2 cellular contexts compared by ENCODE assay signal in the genomic region with DNA sequence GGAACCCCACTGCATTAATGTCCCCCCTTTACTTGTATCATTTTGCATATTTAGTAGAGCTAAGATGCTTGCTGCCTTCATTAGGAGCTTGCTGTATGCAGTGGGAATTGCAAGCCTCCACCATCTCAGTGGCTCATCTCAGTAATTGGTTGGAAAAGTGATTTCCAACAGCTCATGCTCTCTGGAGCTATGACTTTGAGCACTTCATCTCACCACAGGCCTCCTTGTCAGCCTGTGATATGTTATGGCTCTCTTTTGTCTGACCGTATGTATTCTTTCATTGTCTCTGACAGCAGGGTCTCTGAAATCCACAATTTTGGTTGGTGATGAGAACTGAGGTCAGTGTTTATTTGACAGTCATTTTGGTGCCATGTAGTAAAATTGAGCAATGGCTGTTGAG.
TF ChIP-seq lines count a peak whose summit lies in the region.

No MANE protein-coding gene starts in this region.

TF ChIP-seq in GM23338, 12 proteins besides CTCF, POLR2A, EP300 and RAD21 (continued from another document):
- TF ChIP-seq, protein P1, sequence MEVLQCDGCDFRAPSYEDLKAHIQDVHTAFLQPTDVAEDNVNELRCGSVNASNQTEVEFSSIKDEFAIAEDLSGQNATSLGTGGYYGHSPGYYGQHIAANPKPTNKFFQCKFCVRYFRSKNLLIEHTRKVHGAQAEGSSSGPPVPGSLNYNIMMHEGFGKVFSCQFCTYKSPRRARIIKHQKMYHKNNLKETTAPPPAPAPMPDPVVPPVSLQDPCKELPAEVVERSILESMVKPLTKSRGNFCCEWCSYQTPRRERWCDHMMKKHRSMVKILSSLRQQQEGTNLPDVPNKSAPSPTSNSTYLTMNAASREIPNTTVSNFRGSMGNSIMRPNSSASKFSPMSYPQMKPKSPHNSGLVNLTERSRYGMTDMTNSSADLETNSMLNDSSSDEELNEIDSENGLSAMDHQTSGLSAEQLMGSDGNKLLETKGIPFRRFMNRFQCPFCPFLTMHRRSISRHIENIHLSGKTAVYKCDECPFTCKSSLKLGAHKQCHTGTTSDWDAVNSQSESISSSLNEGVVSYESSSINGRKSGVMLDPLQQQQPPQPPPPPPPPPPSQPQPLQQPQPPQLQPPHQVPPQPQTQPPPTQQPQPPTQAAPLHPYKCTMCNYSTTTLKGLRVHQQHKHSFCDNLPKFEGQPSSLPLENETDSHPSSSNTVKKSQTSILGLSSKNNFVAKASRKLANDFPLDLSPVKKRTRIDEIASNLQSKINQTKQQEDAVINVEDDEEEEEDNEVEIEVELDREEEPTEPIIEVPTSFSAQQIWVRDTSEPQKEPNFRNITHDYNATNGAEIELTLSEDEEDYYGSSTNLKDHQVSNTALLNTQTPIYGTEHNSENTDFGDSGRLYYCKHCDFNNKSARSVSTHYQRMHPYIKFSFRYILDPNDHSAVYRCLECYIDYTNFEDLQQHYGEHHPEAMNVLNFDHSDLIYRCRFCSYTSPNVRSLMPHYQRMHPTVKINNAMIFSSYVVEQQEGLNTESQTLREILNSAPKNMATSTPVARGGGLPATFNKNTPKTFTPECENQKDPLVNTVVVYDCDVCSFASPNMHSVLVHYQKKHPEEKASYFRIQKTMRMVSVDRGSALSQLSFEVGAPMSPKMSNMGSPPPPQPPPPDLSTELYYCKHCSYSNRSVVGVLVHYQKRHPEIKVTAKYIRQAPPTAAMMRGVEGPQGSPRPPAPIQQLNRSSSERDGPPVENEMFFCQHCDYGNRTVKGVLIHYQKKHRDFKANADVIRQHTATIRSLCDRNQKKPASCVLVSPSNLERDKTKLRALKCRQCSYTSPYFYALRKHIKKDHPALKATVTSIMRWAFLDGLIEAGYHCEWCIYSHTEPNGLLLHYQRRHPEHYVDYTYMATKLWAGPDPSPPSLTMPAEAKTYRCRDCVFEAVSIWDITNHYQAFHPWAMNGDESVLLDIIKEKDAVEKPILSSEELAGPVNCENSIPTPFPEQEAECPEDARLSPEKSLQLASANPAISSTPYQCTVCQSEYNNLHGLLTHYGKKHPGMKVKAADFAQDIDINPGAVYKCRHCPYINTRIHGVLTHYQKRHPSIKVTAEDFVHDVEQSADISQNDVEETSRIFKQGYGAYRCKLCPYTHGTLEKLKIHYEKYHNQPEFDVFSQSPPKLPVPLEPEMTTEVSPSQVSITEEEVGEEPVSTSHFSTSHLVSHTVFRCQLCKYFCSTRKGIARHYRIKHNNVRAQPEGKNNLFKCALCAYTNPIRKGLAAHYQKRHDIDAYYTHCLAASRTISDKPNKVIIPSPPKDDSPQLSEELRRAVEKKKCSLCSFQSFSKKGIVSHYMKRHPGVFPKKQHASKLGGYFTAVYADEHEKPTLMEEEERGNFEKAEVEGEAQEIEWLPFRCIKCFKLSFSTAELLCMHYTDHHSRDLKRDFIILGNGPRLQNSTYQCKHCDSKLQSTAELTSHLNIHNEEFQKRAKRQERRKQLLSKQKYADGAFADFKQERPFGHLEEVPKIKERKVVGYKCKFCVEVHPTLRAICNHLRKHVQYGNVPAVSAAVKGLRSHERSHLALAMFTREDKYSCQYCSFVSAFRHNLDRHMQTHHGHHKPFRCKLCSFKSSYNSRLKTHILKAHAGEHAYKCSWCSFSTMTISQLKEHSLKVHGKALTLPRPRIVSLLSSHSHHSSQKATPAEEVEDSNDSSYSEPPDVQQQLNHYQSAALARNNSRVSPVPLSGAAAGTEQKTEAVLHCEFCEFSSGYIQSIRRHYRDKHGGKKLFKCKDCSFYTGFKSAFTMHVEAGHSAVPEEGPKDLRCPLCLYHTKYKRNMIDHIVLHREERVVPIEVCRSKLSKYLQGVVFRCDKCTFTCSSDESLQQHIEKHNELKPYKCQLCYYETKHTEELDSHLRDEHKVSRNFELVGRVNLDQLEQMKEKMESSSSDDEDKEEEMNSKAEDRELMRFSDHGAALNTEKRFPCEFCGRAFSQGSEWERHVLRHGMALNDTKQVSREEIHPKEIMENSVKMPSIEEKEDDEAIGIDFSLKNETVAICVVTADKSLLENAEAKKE (CRISPR knock-in tag; IDR thresholded peaks at IDR 0.05): no peak
- TF ChIP-seq NANOG (IDR thresholded peaks at IDR 0.05; ENCODE audit: borderline replicate concordance): no peak
- TF ChIP-seq, protein P2, sequence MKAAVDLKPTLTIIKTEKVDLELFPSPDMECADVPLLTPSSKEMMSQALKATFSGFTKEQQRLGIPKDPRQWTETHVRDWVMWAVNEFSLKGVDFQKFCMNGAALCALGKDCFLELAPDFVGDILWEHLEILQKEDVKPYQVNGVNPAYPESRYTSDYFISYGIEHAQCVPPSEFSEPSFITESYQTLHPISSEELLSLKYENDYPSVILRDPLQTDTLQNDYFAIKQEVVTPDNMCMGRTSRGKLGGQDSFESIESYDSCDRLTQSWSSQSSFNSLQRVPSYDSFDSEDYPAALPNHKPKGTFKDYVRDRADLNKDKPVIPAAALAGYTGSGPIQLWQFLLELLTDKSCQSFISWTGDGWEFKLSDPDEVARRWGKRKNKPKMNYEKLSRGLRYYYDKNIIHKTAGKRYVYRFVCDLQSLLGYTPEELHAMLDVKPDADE (IDR thresholded peaks at IDR 0.05): no peak

TF ChIP-seq in WTC11, 78 proteins besides CTCF, POLR2A, EP300 and RAD21 (continued from another document):
- TF ChIP-seq, protein P3, sequence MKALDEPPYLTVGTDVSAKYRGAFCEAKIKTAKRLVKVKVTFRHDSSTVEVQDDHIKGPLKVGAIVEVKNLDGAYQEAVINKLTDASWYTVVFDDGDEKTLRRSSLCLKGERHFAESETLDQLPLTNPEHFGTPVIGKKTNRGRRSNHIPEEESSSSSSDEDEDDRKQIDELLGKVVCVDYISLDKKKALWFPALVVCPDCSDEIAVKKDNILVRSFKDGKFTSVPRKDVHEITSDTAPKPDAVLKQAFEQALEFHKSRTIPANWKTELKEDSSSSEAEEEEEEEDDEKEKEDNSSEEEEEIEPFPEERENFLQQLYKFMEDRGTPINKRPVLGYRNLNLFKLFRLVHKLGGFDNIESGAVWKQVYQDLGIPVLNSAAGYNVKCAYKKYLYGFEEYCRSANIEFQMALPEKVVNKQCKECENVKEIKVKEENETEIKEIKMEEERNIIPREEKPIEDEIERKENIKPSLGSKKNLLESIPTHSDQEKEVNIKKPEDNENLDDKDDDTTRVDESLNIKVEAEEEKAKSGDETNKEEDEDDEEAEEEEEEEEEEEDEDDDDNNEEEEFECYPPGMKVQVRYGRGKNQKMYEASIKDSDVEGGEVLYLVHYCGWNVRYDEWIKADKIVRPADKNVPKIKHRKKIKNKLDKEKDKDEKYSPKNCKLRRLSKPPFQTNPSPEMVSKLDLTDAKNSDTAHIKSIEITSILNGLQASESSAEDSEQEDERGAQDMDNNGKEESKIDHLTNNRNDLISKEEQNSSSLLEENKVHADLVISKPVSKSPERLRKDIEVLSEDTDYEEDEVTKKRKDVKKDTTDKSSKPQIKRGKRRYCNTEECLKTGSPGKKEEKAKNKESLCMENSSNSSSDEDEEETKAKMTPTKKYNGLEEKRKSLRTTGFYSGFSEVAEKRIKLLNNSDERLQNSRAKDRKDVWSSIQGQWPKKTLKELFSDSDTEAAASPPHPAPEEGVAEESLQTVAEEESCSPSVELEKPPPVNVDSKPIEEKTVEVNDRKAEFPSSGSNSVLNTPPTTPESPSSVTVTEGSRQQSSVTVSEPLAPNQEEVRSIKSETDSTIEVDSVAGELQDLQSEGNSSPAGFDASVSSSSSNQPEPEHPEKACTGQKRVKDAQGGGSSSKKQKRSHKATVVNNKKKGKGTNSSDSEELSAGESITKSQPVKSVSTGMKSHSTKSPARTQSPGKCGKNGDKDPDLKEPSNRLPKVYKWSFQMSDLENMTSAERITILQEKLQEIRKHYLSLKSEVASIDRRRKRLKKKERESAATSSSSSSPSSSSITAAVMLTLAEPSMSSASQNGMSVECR (CRISPR knock-in tag; IDR thresholded peaks at IDR 0.05; ENCODE audit: borderline replicate concordance): no peak
- no peak for TF ChIP-seq GRHL2 (CRISPR knock-in tag; IDR thresholded peaks at IDR 0.05; ENCODE audit: insufficient replicate concordance, severe bottlenecking)
- TF ChIP-seq SP1 (CRISPR knock-in tag; conservative IDR thresholded peaks at IDR 0.05): no peak
- TF ChIP-seq, protein P4, sequence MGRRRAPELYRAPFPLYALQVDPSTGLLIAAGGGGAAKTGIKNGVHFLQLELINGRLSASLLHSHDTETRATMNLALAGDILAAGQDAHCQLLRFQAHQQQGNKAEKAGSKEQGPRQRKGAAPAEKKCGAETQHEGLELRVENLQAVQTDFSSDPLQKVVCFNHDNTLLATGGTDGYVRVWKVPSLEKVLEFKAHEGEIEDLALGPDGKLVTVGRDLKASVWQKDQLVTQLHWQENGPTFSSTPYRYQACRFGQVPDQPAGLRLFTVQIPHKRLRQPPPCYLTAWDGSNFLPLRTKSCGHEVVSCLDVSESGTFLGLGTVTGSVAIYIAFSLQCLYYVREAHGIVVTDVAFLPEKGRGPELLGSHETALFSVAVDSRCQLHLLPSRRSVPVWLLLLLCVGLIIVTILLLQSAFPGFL (CRISPR knock-in tag; IDR thresholded peaks at IDR 0.05; ENCODE audit: borderline replicate concordance): no peak
